23 cellular contexts compared by ENCODE assay signal in the genomic region with DNA sequence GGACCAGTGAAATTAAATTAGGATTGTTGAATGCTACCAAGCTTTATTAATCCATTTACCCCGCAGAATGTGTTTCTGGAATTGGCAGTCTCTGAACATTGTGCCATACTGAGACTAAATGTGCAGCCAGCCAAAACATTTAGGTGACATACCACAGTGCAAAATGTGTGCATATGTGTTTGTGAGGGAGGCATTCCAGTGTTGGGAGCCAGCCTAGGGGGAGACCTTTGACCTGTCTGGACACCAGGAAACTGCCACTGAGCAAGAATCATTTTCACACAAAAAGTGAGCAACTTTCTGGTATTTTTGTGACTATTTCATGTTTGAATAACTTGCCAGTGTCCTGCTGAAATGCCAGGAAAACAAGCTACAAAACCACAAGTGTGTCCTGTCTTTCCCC.
DNase-seq lines count a peak whose midpoint lies in the region; ATAC-seq and TF ChIP-seq lines count a peak whose summit lies in the region.
"Had no signal": no experiment of that assay in that cellular context is flagged by ENCODE, and none has a peak within 500 bp of the region (broad histone marks: within the 10 kb centered on the region; RNA-seq: fewer than 3 reads in every experiment).

No MANE protein-coding gene starts in this region.

- no peak overlapping the region for H3K23ac ChIP-seq in H9 (ENCODE audit: insufficient read length, low read depth, low read length)

- TF ChIP-seq CTCF in AG10803 (conservative IDR thresholded peaks at IDR 0.05; ENCODE audit: low read length) (no peak), H9 (conservative IDR thresholded peaks at IDR 0.05) (no peak), cardiac fibroblast (IDR thresholded peaks at IDR 0.05; ENCODE audit: low read depth, low read length) (no peak)

- H3K9ac ChIP-seq in H9 (ENCODE audit: extremely low read depth, insufficient read length, low read length) = no peak overlapping the region

- no peaks in the 10 kb centered on the region for H4K20me1 ChIP-seq in H9 (ENCODE audit: control insufficient read depth, insufficient read depth, insufficient read length)

- H3K36me3 Mint-ChIP-seq in H9 (ENCODE audit: insufficient read depth in 1 of 3, low read depth in 3 of 3) = peaks cover 5 to 15% (median 11%) of the 10 kb centered on the region in 3 experiments; a peak in 6 of 7 replicates

- H3K36me3 ChIP-seq in effector memory CD4-positive, alpha-beta T cell (ENCODE audit: control insufficient read depth, insufficient read depth, low read length) = peaks cover 4% of the 10 kb centered on the region

- H3K79me2 ChIP-seq in H9 (ENCODE audit: insufficient read depth, low read length) = peaks cover 2% of the 10 kb centered on the region; the same call in 1 of the 2 replicates
- H3K79me2 ChIP-seq: hepatocyte had no signal

- H3K27ac ChIP-seq in H9 (ENCODE audit: insufficient read length, low read depth, low read length) = no peak overlapping the region
- no peak overlapping the region for H3K27ac ChIP-seq in effector memory CD4-positive, alpha-beta T cell (ENCODE audit: insufficient read depth, low read length, poor library complexity, severe bottlenecking)
- H3K27ac ChIP-seq: hepatocyte, SK-N-MC had no signal

- H3K4me2 ChIP-seq in H9 (ENCODE audit: insufficient read depth, insufficient read length, low read length) = no peak overlapping the region
- H3K4me2 ChIP-seq: hepatocyte had no signal

- no peak overlapping the region for H2AFZ ChIP-seq in H9 (ENCODE audit: low read length)
- H2AFZ ChIP-seq: hepatocyte had no signal

- H3K4me1 ChIP-seq in H9 (ENCODE audit: insufficient read depth, low read length) = no peaks in the 10 kb centered on the region
- no peaks in the 10 kb centered on the region for H3K4me1 ChIP-seq in effector memory CD4-positive, alpha-beta T cell (ENCODE audit: control insufficient read depth, insufficient read depth, low read length, poor library complexity, severe bottlenecking)

- H4K5ac ChIP-seq in H9 (ENCODE audit: insufficient read length, low read depth, low read length) = peak overlapping the region; percentile 9

- DNase-seq in AG10803 (ENCODE audit: low read depth) (peak; percentile 73), H9 (no peak), cardiac fibroblast (ENCODE audit: low read depth in 2 of 2) (peak; percentile 37 to 47), kidney tubule cell (ENCODE audit: low spot score) (peak; percentile 86), mesenteric fat pad (ENCODE audit: low spot score) (no peak), AG08396 (ENCODE audit: low spot score) (no peak)
- no peak for DNase-seq in effector memory CD4-positive, alpha-beta T cell
- DNase-seq: activated B cell treated with CpG ODN at 0.5 μM for 24 hours; activated CD4-positive, alpha-beta T cell treated with anti-CD3 and anti-CD28 coated beads, Interleukin-2, amount 50 U/mL, for 48 hours; activated CD8-positive, alpha-beta memory T cell treated with anti-CD3 and anti-CD28 coated beads, Interleukin-2, amount 50 U/mL, for 48 hours; activated naive CD8-positive, alpha-beta T cell treated with anti-CD3 and anti-CD28 coated beads, Interleukin-2, amount 10 ng/mL, durations not matched to agents 7 days and 5 days; CD4-positive, alpha-beta T cell; dermis blood vessel endothelial cell; foreskin fibroblast; immature natural killer cell; NCI-H2081 treated with DMSO at 0.1 percent for 48 hours; NK-92 treated with Interleukin-12 subunit alpha and Interleukin-12 subunit beta, amount 100 ng/mL, for 24 hours; substantia nigra had no signal

- no peak overlapping the region for H3K56ac ChIP-seq in H9 (ENCODE audit: insufficient read length, low read depth, low read length)

- no CpG with 5 or more reads among the region's 1 CpG for WGBS in H9 (ENCODE audit: extremely low coverage, insufficient read length, low lambda C conversion rate)

- no peak overlapping the region for H4K8ac ChIP-seq in H9 (replicated peaks; ENCODE audit: insufficient read length, low read depth, low read length)

- H2BK20ac ChIP-seq in H9 (ENCODE audit: low read depth, low read length, poor library complexity, severe bottlenecking) = no peak overlapping the region

- no peak overlapping the region for H3K27ac Mint-ChIP-seq in H9
- H3K27ac Mint-ChIP-seq: activated B cell treated with CpG ODN at 0.5 μM for 24 hours; activated naive CD8-positive, alpha-beta T cell treated with anti-CD3 and anti-CD28 coated beads, Interleukin-2, amount 10 ng/mL, durations not matched to agents 7 days and 5 days; CD4-positive, alpha-beta T cell; immature natural killer cell; progenitor cell of endocrine pancreas had no signal

- H3K4ac ChIP-seq in H9 (ENCODE audit: low read depth, low read length) = no peak overlapping the region

- no peak overlapping the region for H3K4me3 Mint-ChIP-seq in H9
- H3K4me3 Mint-ChIP-seq: activated B cell treated with CpG ODN at 0.5 μM for 24 hours; activated naive CD8-positive, alpha-beta T cell treated with anti-CD3 and anti-CD28 coated beads, Interleukin-2, amount 10 ng/mL, durations not matched to agents 7 days and 5 days; CD4-positive, alpha-beta T cell; immature natural killer cell; neural crest cell had no signal

- no peak for ATAC-seq in HG03457 (IDR thresholded peaks at IDR 0.05; ENCODE audit: unreplicated experiment)

- H3K14ac ChIP-seq in H9 (ENCODE audit: insufficient read depth, low read length) = no peak overlapping the region

- H2BK5ac ChIP-seq in H9 (ENCODE audit: insufficient read length, low read length) = no peak overlapping the region

- H3K4me1 Mint-ChIP-seq in H9 = peaks cover 5 to 9% of the 10 kb centered on the region in 2 experiments
- H3K4me1 Mint-ChIP-seq: activated B cell treated with CpG ODN at 0.5 μM for 24 hours, immature natural killer cell, neural crest cell had no signal

- no peaks in the 10 kb centered on the region for H3K23me2 ChIP-seq in H9 (ENCODE audit: insufficient read length, low read depth, low read length, poor library complexity, severe bottlenecking)

- no peaks in the 10 kb centered on the region for H3K27me3 ChIP-seq in H9 (ENCODE audit: insufficient read depth, low read length)
- H3K27me3 ChIP-seq in effector memory CD4-positive, alpha-beta T cell (replicated peaks; ENCODE audit: control insufficient read depth, insufficient read depth, low read length, poor library complexity, severe bottlenecking) = no peaks in the 10 kb centered on the region
- H3K27me3 ChIP-seq: hepatocyte had no signal

- no peak overlapping the region for H2BK12ac ChIP-seq in H9 (ENCODE audit: insufficient read length, low read depth, low read length)

- H3K9me3 ChIP-seq in H9 (ENCODE audit: control insufficient read depth, low read depth, low read length) = no peaks in the 10 kb centered on the region
- no peaks in the 10 kb centered on the region for H3K9me3 ChIP-seq in effector memory CD4-positive, alpha-beta T cell (ENCODE audit: control insufficient read depth, low read length)

- H3K27me3 Mint-ChIP-seq in H9 (ENCODE audit: low read depth) = no peaks in the 10 kb centered on the region
- H3K27me3 Mint-ChIP-seq: activated B cell treated with CpG ODN at 0.5 μM for 24 hours; activated naive CD8-positive, alpha-beta T cell treated with anti-CD3 and anti-CD28 coated beads, Interleukin-2, amount 10 ng/mL, durations not matched to agents 7 days and 5 days; CD4-positive, alpha-beta T cell; progenitor cell of endocrine pancreas had no signal

- H3K4me3 ChIP-seq in AG10803 (ENCODE audit: low read length) (no peak overlapping the region), cardiac fibroblast (replicated peaks in 1 of 2; ENCODE audit: low read depth in 2 of 2, low read length in 2 of 2) (no peak overlapping the region)
- no peak overlapping the region for H3K4me3 ChIP-seq in effector memory CD4-positive, alpha-beta T cell (ENCODE audit: insufficient read depth, low read depth, low read length, poor library complexity, severe bottlenecking)
- H3K4me3 ChIP-seq: hepatocyte, SK-N-MC had no signal

- no peak overlapping the region for H2AK5ac ChIP-seq in H9 (ENCODE audit: insufficient read length, low read length)

- H3K79me1 ChIP-seq in H9 (ENCODE audit: insufficient read depth, low read depth, low read length, poor library complexity, severe bottlenecking) = no peaks in the 10 kb centered on the region

- H2BK120ac ChIP-seq in H9 (ENCODE audit: low read depth, low read length, poor library complexity, severe bottlenecking) = no peak overlapping the region

- no peak overlapping the region for H2BK15ac ChIP-seq in H9 (ENCODE audit: low read depth, low read length)

- H3T11ph ChIP-seq in H9 (ENCODE audit: low read length) = no peak overlapping the region

- H3K9me3 Mint-ChIP-seq in H9 = no peaks in the 10 kb centered on the region
- H3K9me3 Mint-ChIP-seq: activated B cell treated with CpG ODN at 0.5 μM for 24 hours; activated naive CD8-positive, alpha-beta T cell treated with anti-CD3 and anti-CD28 coated beads, Interleukin-2, amount 10 ng/mL, durations not matched to agents 7 days and 5 days; CD4-positive, alpha-beta T cell; immature natural killer cell; neural crest cell had no signal

- no peak overlapping the region for H4K91ac ChIP-seq in H9 (ENCODE audit: insufficient read length, low read depth, low read length)

- no peak overlapping the region for H3K18ac ChIP-seq in H9 (ENCODE audit: insufficient read length, low read depth, low read length)

Comparison
In these comparisons a context has a peak if more than half of its experiments do, and no peak if none do; other contexts are left out.
1. DNase-seq: peak in AG10803 (single experiment), cardiac fibroblast (2 of 2) and kidney tubule cell (single experiment); none in H9 (single experiment), mesenteric fat pad (single experiment), effector memory CD4-positive, alpha-beta T cell (0 of 3) and AG08396 (single experiment).